23 cellular contexts compared by ENCODE assay signal in genomic region chr15:66261056-66261455, GRCh38. TPM values are rescaled to one million over a fixed set of nuclear protein-coding genes. Genes with fewer than 3 reads are reported as not detected.
"Had no signal": no experiment of that assay in that cellular context is flagged by ENCODE, and none has a peak within 500 bp of the region (broad histone marks: within the 10 kb centered on the region; RNA-seq: fewer than 3 reads in every experiment).

No MANE protein-coding gene starts in this region.

- H3K36me3 ChIP-seq: heart left ventricle, sigmoid colon, WERI-Rb-1 had no signal

- H3K4me1 ChIP-seq: heart left ventricle, sigmoid colon had no signal

- ATAC-seq: heart left ventricle; stimulated activated effector memory CD8-positive, alpha-beta T cell treated with anti-CD3 and anti-CD28 coated beads, Interleukin-12 subunit alpha, Interleukin-12 subunit beta, amount 100 ng/mL, for 72 hours had no signal

- DNase-seq: activated CD4-positive, alpha-beta memory T cell treated with anti-CD3 and anti-CD28 coated beads for 36 hours; activated CD4-positive, alpha-beta T cell treated with anti-CD3 and anti-CD28 coated beads, Interleukin-2, amount 10 ng/mL, durations not matched to agents 24 days and 14 days; activated CD4-positive, CD25-positive, alpha-beta regulatory T cell treated with anti-CD3 and anti-CD28 coated beads, Interleukin-2, amount 50 U/mL, for 72 hours; activated CD8-positive, alpha-beta memory T cell treated with anti-CD3 and anti-CD28 coated beads, Interleukin-2, amount 50 U/mL, for 4 hours; activated gamma-delta T cell treated with Interleukin-2 at 50 U/mL for 16 hours; activated naive CD4-positive, alpha-beta T cell treated with anti-CD3 and anti-CD28 coated beads, Interleukin-2, amount 50 U/mL, for 16 hours; activated T-cell treated with anti-CD3 and anti-CD28 coated beads, Interleukin-2, amount 50 U/mL, for 1 hour; amniotic stem cell; dorsolateral prefrontal cortex; effector memory CD4-positive, alpha-beta T cell; foreskin fibroblast; heart left ventricle; hypothalamus; immature natural killer cell; retina; sigmoid colon; stimulated activated CD4-positive, alpha-beta T cell treated with anti-CD3 and anti-CD28 coated beads, Interleukin-4, amount 100 ng/mL, for 24 hours; T-helper 9 cell; WERI-Rb-1 had no signal

- H3K4me3 ChIP-seq: dorsolateral prefrontal cortex, heart left ventricle, sigmoid colon had no signal

- H3K27ac ChIP-seq: dorsolateral prefrontal cortex, heart left ventricle, sigmoid colon, WERI-Rb-1 had no signal

- H3K9me3 ChIP-seq: heart left ventricle, sigmoid colon had no signal

RNA-seq across cellular contexts. Expression of gene MEGF11, which starts 7.5 kb away (rescaled TPM):
- total RNA-seq: activated CD4-positive, alpha-beta memory T cell treated with anti-CD3 and anti-CD28 coated beads for 36 hours; activated CD4-positive, alpha-beta T cell treated with anti-CD3 and anti-CD28 coated beads, Interleukin-2, amount 10 ng/mL, durations not matched to agents 24 days and 14 days; activated CD8-positive, alpha-beta memory T cell treated with anti-CD3 and anti-CD28 coated beads for 36 hours; activated T-helper 1 cell treated with anti-CD3 and anti-CD28 coated beads, Interleukin-12 subunit alpha, Interleukin-12 subunit beta, Interleukin-2, Interleukin-4 antibody, amounts not matched to agents 30 ng/mL and 10 ng/mL and 1 ng/mL, durations not matched to agents 14 hours and 24 hours and 36 hours; heart left ventricle; osteoblast; sigmoid colon had no signal
